ENCODE assay signal across 1 cellular context in the genomic region with DNA sequence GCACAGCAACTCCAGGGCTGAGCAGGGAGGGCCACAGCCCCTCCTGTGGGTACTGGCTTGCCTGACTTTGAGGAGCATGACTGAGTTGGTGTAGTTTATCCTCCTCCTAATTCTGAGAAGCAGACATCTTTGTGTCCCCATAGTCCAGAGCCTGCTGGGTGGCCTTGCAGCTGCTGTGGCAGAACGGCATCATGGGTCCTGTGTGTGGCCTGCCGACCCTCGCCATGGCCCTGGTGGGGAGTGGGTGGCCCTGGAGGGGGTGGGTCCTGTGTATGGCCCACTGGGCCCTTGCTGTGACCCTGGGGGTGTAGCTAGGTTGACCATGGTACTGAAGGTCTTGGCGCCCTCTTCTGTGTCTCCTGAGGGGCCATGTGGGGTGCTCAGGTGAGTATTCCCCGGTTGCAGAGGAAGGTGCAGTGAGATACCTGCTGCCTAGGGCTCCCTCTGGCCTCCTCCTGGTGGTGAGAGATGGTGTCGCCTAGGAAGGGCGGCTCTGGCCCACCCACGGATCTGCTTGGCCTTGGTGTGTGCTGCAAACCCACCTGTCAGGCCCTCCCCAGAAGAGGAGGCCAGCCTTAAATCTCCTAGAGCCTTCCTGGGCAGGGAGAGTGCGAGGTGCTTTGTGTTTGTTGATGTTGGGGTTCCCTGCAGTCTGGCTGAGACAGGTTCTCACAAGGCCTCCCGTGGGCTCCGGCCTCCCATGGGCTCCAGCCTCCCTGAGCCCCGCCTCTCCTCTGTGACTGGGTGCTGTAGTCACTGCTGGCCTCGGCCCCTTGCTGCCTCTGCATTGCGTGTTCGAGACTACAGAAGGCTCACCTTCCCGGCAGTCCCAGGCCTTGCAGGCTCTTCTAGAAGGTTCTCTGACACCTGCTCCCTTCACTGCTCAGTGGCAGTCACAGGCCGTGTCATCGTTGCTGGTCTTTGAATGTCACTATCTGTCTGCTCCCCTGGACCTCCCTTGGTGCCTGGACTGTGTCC.
TF ChIP-seq lines count a peak whose summit lies in the region.

No MANE protein-coding gene starts in this region.

TF ChIP-seq in GM23338, 12 proteins besides CTCF, POLR2A, EP300 and RAD21 (continued from another document):
- TF ChIP-seq REST (IDR thresholded peaks at IDR 0.05; ENCODE audit: unreplicated experiment) (no peak), ETS1 (IDR thresholded peaks at IDR 0.05) (no peak), JUNB (IDR thresholded peaks at IDR 0.05; ENCODE audit: unreplicated experiment) (no peak), ZNF462 (CRISPR knock-in tag; IDR thresholded peaks at IDR 0.05) (no peak)
